ENCODE assay signal across 8 cellular contexts in the genomic region with DNA sequence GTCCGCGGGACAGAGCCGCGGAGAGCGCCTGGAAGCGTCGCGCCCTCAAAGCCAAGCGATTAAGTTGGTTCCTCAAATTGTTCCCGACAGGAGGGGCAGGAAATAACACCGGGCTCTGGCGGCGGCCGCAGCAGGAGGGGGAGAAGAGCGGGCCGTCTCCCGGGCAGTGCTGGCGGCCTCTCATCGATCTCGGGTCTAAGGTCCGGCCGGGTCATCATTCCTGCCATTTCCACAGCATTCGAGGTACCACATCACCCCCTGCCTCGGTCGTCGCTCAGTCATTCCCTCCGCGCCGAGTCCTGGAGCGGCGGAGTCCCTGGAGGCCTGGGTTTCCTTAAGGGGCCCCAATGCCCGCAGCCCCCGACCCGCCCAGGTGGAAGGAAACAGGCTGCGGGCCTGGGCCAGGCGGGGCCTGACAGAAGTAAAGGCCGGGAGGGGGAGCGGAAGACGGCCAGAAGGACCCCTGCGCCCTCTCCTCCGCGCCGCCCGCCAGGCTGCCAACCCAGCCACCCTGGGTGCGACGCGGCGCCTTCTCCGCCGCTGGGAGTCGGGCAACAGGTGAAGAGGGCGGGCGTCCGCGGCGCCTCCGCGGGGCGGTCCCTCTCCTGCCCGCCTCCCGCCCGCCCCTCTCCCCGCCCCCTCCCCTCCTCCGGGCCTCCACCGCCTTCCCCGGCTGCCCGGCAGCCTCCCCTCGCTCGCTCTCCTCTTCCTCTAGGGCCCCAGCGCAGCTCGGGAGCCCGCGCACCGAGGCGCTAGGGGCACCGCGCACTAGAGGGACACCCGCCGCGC. TPM values are rescaled to one million over a fixed set of nuclear protein-coding genes. Genes with fewer than 3 reads are reported as not detected.
DNase-seq lines count a peak whose midpoint lies in the region; ATAC-seq, FAIRE-seq and TF ChIP-seq lines count a peak whose summit lies in the region.

A gene with protein sequence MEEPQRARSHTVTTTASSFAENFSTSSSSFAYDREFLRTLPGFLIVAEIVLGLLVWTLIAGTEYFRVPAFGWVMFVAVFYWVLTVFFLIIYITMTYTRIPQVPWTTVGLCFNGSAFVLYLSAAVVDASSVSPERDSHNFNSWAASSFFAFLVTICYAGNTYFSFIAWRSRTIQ (plus strand): TSS at position 654 of the 789 bp plus-strand sequence. CDS start 293 bp downstream, outside the sequence.

- H3K27me3 Mint-ChIP-seq in naive B cell: peaks cover 6 to 31% (median 15%) of the 10 kb centered on the region in 3 donors

- H3K9ac ChIP-seq in endothelial cell of umbilical vein (replicated peaks; ENCODE audit: extremely low read depth, insufficient read depth, low read length): peak within 1 kb of the TSS; percentile 33

- CTCF ChIA-PET in endothelial cell of umbilical vein (lab: Charles Lee): interaction anchor here (1.0 to 2.4 kb wide), 6 partner anchors 11 to 229 kb away, joined by 3 to 27 read pairs (median 6); no protein-coding TSS in a partner anchor

- TF ChIP-seq CTCF in endothelial cell of umbilical vein (IDR thresholded peaks at IDR 0.05; ENCODE audit: extremely low read depth in 1 of 2, insufficient read depth in 1 of 2, low read depth in 1 of 2, low read length in 2 of 2): no peak

- H3K9me3 ChIP-seq in endothelial cell of umbilical vein (replicated peaks; ENCODE audit: control insufficient read depth, insufficient read depth, low read length): no peaks in the 10 kb centered on the region

- ATAC-seq in HG02763 (IDR thresholded peaks at IDR 0.05; ENCODE audit: unreplicated experiment) (peak; percentile 43), naive B cell (ENCODE audit: low read depth in 2 of 2) (peak; percentile 72 to 74), HG03196 (IDR thresholded peaks at IDR 0.05; ENCODE audit: unreplicated experiment) (no peak)
- ATAC-seq in stimulated activated naive CD8-positive, alpha-beta T cell treated with anti-CD3 and anti-CD28 coated beads, Interleukin-15, Interleukin-2, amounts not matched to agents 100 U/mL and 50 U/mL, for 24 hours: peak; percentile 88

- peak; percentile 31 for FAIRE-seq in endothelial cell of umbilical vein (lab: Jason Lieb, UNC)

- no peak within 1 kb of the TSS for H3K27ac ChIP-seq in endothelial cell of umbilical vein (ENCODE audit: insufficient read depth, low read depth, low read length)

- H3K9me3 Mint-ChIP-seq in naive B cell: peaks cover 0 to 2% (median 0%) of the 10 kb centered on the region in 7 donors

- dilution Hi-C loops in endothelial cell of umbilical vein (cut with MboI; ENCODE audit: extremely low pct_ligation_motif_present, low sequenced_read_pairs): no loop called here

- H3K79me2 ChIP-seq in endothelial cell of umbilical vein (ENCODE audit: control insufficient read depth, insufficient read depth, low read length): no peaks in the 10 kb centered on the region

- H3K4me1 Mint-ChIP-seq in naive B cell: peaks cover 20 to 26% (median 26%) of the 10 kb centered on the region in 3 donors

- H3K36me3 Mint-ChIP-seq in naive B cell: no peaks in the 10 kb centered on the region

- H3K27ac Mint-ChIP-seq in naive B cell: peak within 1 kb of the TSS in 3 of 6 donors; percentile 21 to 78 (median 72)

- POLR2A ChIA-PET in endothelial cell of umbilical vein (lab: Charles Lee): no interaction called here

- peak within 1 kb of the TSS; percentile 87 for H2AFZ ChIP-seq in endothelial cell of umbilical vein (ENCODE audit: low read depth, low read length)

- peak within 1 kb of the TSS; percentile 74 for H3K4me2 ChIP-seq in endothelial cell of umbilical vein (ENCODE audit: insufficient read depth, low read length)

- peak within 1 kb of the TSS; percentile 80 to 92 (median 86) for H3K4me3 Mint-ChIP-seq in naive B cell

- no peaks in the 10 kb centered on the region for H4K20me1 ChIP-seq in endothelial cell of umbilical vein (replicated peaks; ENCODE audit: control insufficient read depth, extremely low read depth, insufficient read depth, low read length)

- DNase-seq in ELR (ENCODE audit: low read depth): peak; percentile 9
- DNase-seq in NCI-H748 treated with DMSO at 0.1 percent for 48 hours (lab: John Stamatoyannopoulos, UW): peak; percentile 22
- DNase-seq in activated CD8-positive, alpha-beta memory T cell treated with anti-CD3 and anti-CD28 coated beads for 48 hours (ENCODE audit: low read depth in 2 of 3, low spot score in 2 of 3): peak in 2 of 3 experiments; percentile 19 to 24
- peak; percentile 51 for DNase-seq in endothelial cell of umbilical vein (ENCODE audit: low read depth, low spot score)
- DNase-seq in naive B cell: peak; percentile 55
- peak; percentile 69 for DNase-seq in stimulated activated naive CD8-positive, alpha-beta T cell treated with anti-CD3 and anti-CD28 coated beads, Interleukin-15, Interleukin-2, amounts not matched to agents 100 U/mL and 50 U/mL, for 24 hours

- no peaks in the 10 kb centered on the region for H3K9me1 ChIP-seq in endothelial cell of umbilical vein (replicated peaks; ENCODE audit: control insufficient read depth, extremely low read depth, insufficient read depth, low read length)

- peak within 1 kb of the TSS; percentile 67 to 78 (median 70) for H3K4me3 ChIP-seq in endothelial cell of umbilical vein (replicated peaks in 1 of 3; ENCODE audit: insufficient read depth in 1 of 3, low read depth in 1 of 3, low read length in 3 of 3)

- intact Hi-C loops in endothelial cell of umbilical vein (cut with micrococcal nuclease): loop anchor here (2.0 to 5.0 kb wide), 2 partner anchors 164 to 333 kb away; partner anchors contain the start of gene DYNC1LI1

- BruUV-seq in endothelial cell of umbilical vein (replicated peaks; lab: Mats Ljungman, UMichigan): no TSS peak

- H3K4me1 ChIP-seq in endothelial cell of umbilical vein (ENCODE audit: control insufficient read depth, extremely low read depth, insufficient read depth, low read length): peaks cover 15% of the 10 kb centered on the region

- no peaks in the 10 kb centered on the region for H3K27me3 ChIP-seq in endothelial cell of umbilical vein (ENCODE audit: control insufficient read depth in 2 of 2, insufficient read depth in 2 of 2, low read length in 2 of 2)

- no peaks in the 10 kb centered on the region for H3K36me3 ChIP-seq in endothelial cell of umbilical vein (ENCODE audit: control insufficient read depth in 2 of 2, extremely low read depth in 1 of 2, insufficient read depth in 2 of 2, low read length in 2 of 2)

- no peak for TF ChIP-seq POLR2A in endothelial cell of umbilical vein (IDR thresholded peaks at IDR 0.05; ENCODE audit: low read depth, low read length)

TF ChIP-seq in endothelial cell of umbilical vein, 7 proteins besides CTCF, POLR2A, EP300 and RAD21:
- TF ChIP-seq, protein P1, sequence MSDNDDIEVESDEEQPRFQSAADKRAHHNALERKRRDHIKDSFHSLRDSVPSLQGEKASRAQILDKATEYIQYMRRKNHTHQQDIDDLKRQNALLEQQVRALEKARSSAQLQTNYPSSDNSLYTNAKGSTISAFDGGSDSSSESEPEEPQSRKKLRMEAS (IDR thresholded peaks at IDR 0.05; ENCODE audit: insufficient read depth, insufficient read length): no peak
- peak; percentile 25 for TF ChIP-seq POLR2AphosphoS5 (IDR thresholded peaks at IDR 0.05; ENCODE audit: insufficient read depth, low read depth, low read length)
TF ChIP-seq in endothelial cell of umbilical vein: peak in this region for 1.

RNA-seq across cellular contexts. Expression of the gene that starts here (rescaled TPM):
- total RNA-seq in endothelial cell of umbilical vein: 7.3 and 8.1 TPM in 2 replicates
- polyA plus RNA-seq in endothelial cell of umbilical vein (11.8 and 11.9 TPM in 2 replicates), naive B cell (ENCODE audit: low read depth in 6 of 6) (1 to 10 TPM in 1 of 6 donors, under 1 TPM in 4, not detected in 1; 0.44 to 1.3 (median 0.53) TPM)
- polyA plus RNA-seq in endothelial cell of umbilical vein (2011; cell fraction: cytosol; rRNA removed): 5.4 and 5.8 TPM in 2 replicates
- polyA plus RNA-seq in endothelial cell of umbilical vein (2011; cell fraction: nucleus; rRNA removed): 4.3 and 4.5 TPM in 2 replicates
- 4.5 and 5.3 TPM in 2 replicates for polyA plus RNA-seq in endothelial cell of umbilical vein (2012)
- polyA minus RNA-seq in endothelial cell of umbilical vein: 4.0 and 4.8 TPM in 2 replicates
- not detected for polyA minus RNA-seq in endothelial cell of umbilical vein (2011; cell fraction: cytosol; rRNA and poly(A)+ RNA removed)
- polyA minus RNA-seq in endothelial cell of umbilical vein (2011; cell fraction: nucleus; rRNA and poly(A)+ RNA removed): 2.4 and 2.5 TPM in 2 replicates

Comparison
In these comparisons a context has a peak if more than half of its experiments do, and no peak if none do; other contexts are left out.
1. DNase-seq: peak in every context shown above with its lines; median percentile 69 in stimulated activated naive CD8-positive, alpha-beta T cell treated with anti-CD3 and anti-CD28 coated beads, Interleukin-15, Interleukin-2, amounts not matched to agents 100 U/mL and 50 U/mL, for 24 hours; 55 in naive B cell; 51 in endothelial cell of umbilical vein; 22 in NCI-H748 treated with DMSO at 0.1 percent for 48 hours; 22 in activated CD8-positive, alpha-beta memory T cell treated with anti-CD3 and anti-CD28 coated beads for 48 hours; 9 in ELR.